In genomic region chr2:152335851-152336102, GRCh38 we compare ENCODE assay signal across 8 cellular contexts. TPM values are rescaled to one million over a fixed set of nuclear protein-coding genes. Genes with fewer than 3 reads are reported as not detected.
A peak's percentile ranks its signal among the peaks of the same experiment; 100 is the strongest.
DNase-seq lines count a peak whose midpoint lies in the region; ATAC-seq and TF ChIP-seq lines count a peak whose summit lies in the region.

No MANE protein-coding gene starts in this region.

- H2AFZ ChIP-seq in neural cell (ENCODE audit: low read depth, low read length), result peak overlapping the region; percentile 52

- POLR2A ChIA-PET in CD4-positive, alpha-beta memory T cell (lab: Charles Lee; ENCODE audit: partially characterized antibody), result no interaction called here

- no peaks in the 10 kb centered on the region for H3F3A ChIP-seq in neural cell (ENCODE audit: insufficient read depth, low read length, poor library complexity, severe bottlenecking)

- H3K9ac ChIP-seq in neural cell (ENCODE audit: low read length), result peak overlapping the region; percentile 79

- ATAC-seq in GM21526 (IDR thresholded peaks at IDR 0.05; ENCODE audit: low FRiP score, unreplicated experiment), result peak; percentile 7
- ATAC-seq in esophagus mucosa, result peak; percentile 38
- ATAC-seq in HG03457 (IDR thresholded peaks at IDR 0.05; ENCODE audit: unreplicated experiment), result no peak

- no peak for TF ChIP-seq RAD21 in neural cell (conservative IDR thresholded peaks at IDR 0.05)

- H3K36me3 Mint-ChIP-seq in CD4-positive, alpha-beta memory T cell, result no peaks in the 10 kb centered on the region

- H3K27me3 ChIP-seq in BE2C, result no peaks in the 10 kb centered on the region
- H3K27me3 ChIP-seq in Peyer's patch, result no peaks in the 10 kb centered on the region
- no peaks in the 10 kb centered on the region for H3K27me3 ChIP-seq in neural cell (ENCODE audit: insufficient read depth, low read depth, low read length)
- H3K27me3 ChIP-seq in CD4-positive, alpha-beta memory T cell (ENCODE audit: insufficient read depth, low read length), result peaks cover 18% of the 10 kb centered on the region

- no peaks in the 10 kb centered on the region for H3K9me3 ChIP-seq in BE2C
- no peaks in the 10 kb centered on the region for H3K9me3 ChIP-seq in Peyer's patch
- no peaks in the 10 kb centered on the region for H3K9me3 ChIP-seq in neural cell (ENCODE audit: low read length)
- H3K9me3 ChIP-seq in CD4-positive, alpha-beta memory T cell (ENCODE audit: control insufficient read depth in 1 of 2, low read length in 2 of 2), result no peaks in the 10 kb centered on the region

- H3K27ac ChIP-seq in Peyer's patch, result peak overlapping the region; percentile 68 to 82 (median 72)
- H3K27ac ChIP-seq in neural cell (ENCODE audit: low read length), result peak overlapping the region; percentile 72
- H3K27ac ChIP-seq in CD4-positive, alpha-beta memory T cell (ENCODE audit: low read depth, low read length), result no peak overlapping the region

- no peaks in the 10 kb centered on the region for H3K4me1 ChIP-seq in BE2C
- H3K4me1 ChIP-seq in Peyer's patch, result peaks cover 0 to 6% (median 0%) of the 10 kb centered on the region in 4 donors
- H3K4me1 ChIP-seq in CD4-positive, alpha-beta memory T cell (ENCODE audit: insufficient read depth, low read length), result peaks cover 4% of the 10 kb centered on the region

- peaks cover 7 to 15% (median 8%) of the 10 kb centered on the region in 4 donors for H3K4me1 Mint-ChIP-seq in CD4-positive, alpha-beta memory T cell

- no peaks in the 10 kb centered on the region for H4K20me1 ChIP-seq in neural cell (ENCODE audit: insufficient read depth)

- H3K79me2 ChIP-seq in neural cell (replicated peaks; ENCODE audit: insufficient read depth, low read length), result peaks cover 52% of the 10 kb centered on the region

- TF ChIP-seq POLR2A in Peyer's patch (IDR thresholded peaks at IDR 0.05), result no peak

- DNase-seq in BE2C (no peak), Peyer's patch (no peak), GF-D8 (lab: John Stamatoyannopoulos, UW) (no peak)
- DNase-seq in CD4-positive, alpha-beta memory T cell, result no peak

- TF ChIP-seq CTCF in BE2C (IDR thresholded peaks at IDR 0.05; ENCODE audit: low read depth, low read length), result no peak
- TF ChIP-seq CTCF in Peyer's patch (IDR thresholded peaks at IDR 0.05), result no peak
- no peak for TF ChIP-seq CTCF in neural cell (IDR thresholded peaks at IDR 0.05; ENCODE audit: poor library complexity, severe bottlenecking)

- H3K27ac Mint-ChIP-seq in CD4-positive, alpha-beta memory T cell, result no peak overlapping the region

- no peaks in the 10 kb centered on the region for H3K9me2 ChIP-seq in neural cell (ENCODE audit: insufficient read depth, low read length)

- CTCF ChIA-PET in CD4-positive, alpha-beta memory T cell (lab: Charles Lee; ENCODE audit: partially characterized antibody), result interaction anchor here (1.7 kb wide), 1 partner anchor 160 kb away, joined by 4 read pairs; the partner anchor contains the start of gene STAM2

- intact Hi-C loops in CD4-positive, alpha-beta memory T cell (cut with micrococcal nuclease), result no loop called here

- H3K27me3 Mint-ChIP-seq in CD4-positive, alpha-beta memory T cell, result peaks cover 28 to 42% of the 10 kb centered on the region in 2 donors

- H3K4me3 ChIP-seq in BE2C (ENCODE audit: low read depth, low read length), result peak overlapping the region; percentile 65
- peak overlapping the region; percentile 75 to 81 (median 78) for H3K4me3 ChIP-seq in Peyer's patch
- H3K4me3 ChIP-seq in neural cell (ENCODE audit: low read length), result peak overlapping the region; percentile 89
- H3K4me3 ChIP-seq in CD4-positive, alpha-beta memory T cell (ENCODE audit: low read length in 2 of 2), result no peak overlapping the region

- TF ChIP-seq EP300 in neural cell (conservative IDR thresholded peaks at IDR 0.05; ENCODE audit: poor library complexity, severe bottlenecking), result no peak

- H3K4me3 Mint-ChIP-seq in CD4-positive, alpha-beta memory T cell, result peak overlapping the region in 3 of 8 donors; percentile 19 to 55 (median 29)

- no peak overlapping the region for H3K4me2 ChIP-seq in neural cell (ENCODE audit: low read length)

- peaks cover 0 to 2% (median 0%) of the 10 kb centered on the region in 8 donors for H3K9me3 Mint-ChIP-seq in CD4-positive, alpha-beta memory T cell

- H3K36me3 ChIP-seq in BE2C (no peaks in the 10 kb centered on the region), Peyer's patch (no peaks in the 10 kb centered on the region), neural cell (ENCODE audit: insufficient read depth, low read length) (no peaks in the 10 kb centered on the region)
- H3K36me3 ChIP-seq in CD4-positive, alpha-beta memory T cell (ENCODE audit: insufficient read depth, low read length), result no peaks in the 10 kb centered on the region

TF ChIP-seq in neural cell, 6 proteins besides CTCF, POLR2A, EP300 and RAD21:
- TF ChIP-seq TAF1 (IDR thresholded peaks at IDR 0.05; ENCODE audit: low read depth), result peak; percentile 40
- no peak for TF ChIP-seq POLR2AphosphoS5 (IDR thresholded peaks at IDR 0.05)
TF ChIP-seq in neural cell: peak in this region for 1.

RNA-seq across cellular contexts. Expression of gene FMNL2, which starts 0.8 kb away (rescaled TPM):
- polyA plus RNA-seq in BE2C (2012; ENCODE audit: insufficient read depth, insufficient read length, low read depth), result 2.9 TPM
- total RNA-seq in Peyer's patch, result 10 to 100 TPM in 3 of 4 donors, 1 to 10 TPM in 1; 7.5 to 52.0 (median 17.1) TPM
- 12.4 TPM for total RNA-seq in esophagus mucosa
- polyA plus RNA-seq in neural cell, result 81.1 and 86.5 TPM in 2 replicates
- polyA minus RNA-seq in neural cell, result 74.7 and 93.2 TPM in 2 replicates
- total RNA-seq in CD4-positive, alpha-beta memory T cell, result 1 to 10 TPM in 1 of 2 experiments, under 1 TPM in 1; 0.94 to 1.6 TPM
- polyA plus RNA-seq in CD4-positive, alpha-beta memory T cell, result under 1 TPM in 1 of 2 donors, not detected in 1; 0.06 TPM

Comparison
In these comparisons a context has a peak if more than half of its experiments do, and no peak if none do; other contexts are left out.
1. H3K4me3 ChIP-seq: peak in BE2C (single experiment), Peyer's patch (4 of 4) and neural cell (single experiment); none in CD4-positive, alpha-beta memory T cell (0 of 2).